ENCODE assay signal across 10 cellular contexts in the genomic region with DNA sequence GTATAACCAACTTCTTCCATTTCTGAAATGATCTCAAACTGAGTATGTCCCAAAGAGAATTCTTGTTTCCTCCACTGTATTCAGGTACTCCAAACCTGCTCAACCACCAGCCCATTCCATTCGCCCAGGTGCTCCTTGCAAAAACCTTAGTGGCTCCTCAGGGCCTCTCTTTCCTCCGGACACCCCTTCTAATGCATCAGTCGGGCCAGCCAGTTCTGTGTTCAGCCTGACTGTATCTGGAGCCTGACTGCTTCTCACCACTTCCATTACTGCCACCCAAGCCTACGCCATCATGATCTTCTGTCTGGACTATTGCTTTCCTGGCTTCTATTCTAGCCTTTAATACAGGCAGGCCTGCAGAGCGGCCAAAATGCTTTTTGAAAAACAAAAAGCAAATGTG. TPM values are rescaled to one million over a fixed set of nuclear protein-coding genes. Genes with fewer than 3 reads are reported as not detected.
DNase-seq lines count a peak whose midpoint lies in the region; ATAC-seq, FAIRE-seq and TF ChIP-seq lines count a peak whose summit lies in the region.
"Had no signal": no experiment of that assay in that cellular context is flagged by ENCODE, and none has a peak within 500 bp of the region (broad histone marks: within the 10 kb centered on the region; RNA-seq: fewer than 3 reads in every experiment).

No MANE protein-coding gene starts in this region.

- DNase-seq in GM12891 (ENCODE audit: insufficient read length, low spot score) (no peak), Panc1 (ENCODE audit: low read depth, low spot score) (no peak), AML-193 (lab: John Stamatoyannopoulos, UW) (no peak), HCEC 1CT (no peak), NCI-H1436 treated with DMSO at 0.1 percent for 48 hours (lab: John Stamatoyannopoulos, UW) (no peak)
- DNase-seq: midbrain had no signal

- TF ChIP-seq CTCF in Panc1 (IDR thresholded peaks at IDR 0.05), result no peak

- TF ChIP-seq POLR2A in GM12891 (IDR thresholded peaks at IDR 0.05; ENCODE audit: low read depth, low read length), result no peak

- no peaks in the 10 kb centered on the region for H3K9me3 ChIP-seq in Panc1 (ENCODE audit: control insufficient read depth, insufficient read depth, low read depth, low read length)

- H3K4me3 ChIP-seq in Panc1 (ENCODE audit: low read depth in 2 of 2, low read length in 2 of 2), result no peak overlapping the region
- H3K4me3 ChIP-seq in skin epidermis, result no peak overlapping the region

- no peaks in the 10 kb centered on the region for H3K36me3 ChIP-seq in Panc1 (ENCODE audit: control insufficient read depth, insufficient read depth, low read length)

- no peaks in the 10 kb centered on the region for H3K27me3 Mint-ChIP-seq in dendritic cell treated with granulocyte-macrophage colony-stimulating factor and Interleukin-4, amounts not matched to agents 40 ng/mL and 50 ng/mL, for 4 days

- H3K4me1 Mint-ChIP-seq in dendritic cell treated with granulocyte-macrophage colony-stimulating factor and Interleukin-4, amounts not matched to agents 40 ng/mL and 50 ng/mL, for 4 days (ENCODE audit: low read depth), result peaks cover 49% of the 10 kb centered on the region

- intact Hi-C loops in Panc1 (cut with micrococcal nuclease; ENCODE audit: unreplicated experiment), result no loop called here
- intact Hi-C loops in dendritic cell treated with granulocyte-macrophage colony-stimulating factor and Interleukin-4, amounts not matched to agents 40 ng/mL and 50 ng/mL, for 4 days (cut with micrococcal nuclease), result loop anchor here (5.0 to 10.0 kb wide), 2 partner anchors 55 to 108 kb away; no protein-coding TSS in a partner anchor

- peak; percentile 28 for FAIRE-seq in GM12891 (lab: Jason Lieb, UNC)

- TSS peak; percentile 66 for BruUV-seq in Panc1 (replicated peaks; lab: Mats Ljungman, UMichigan)

- peak overlapping the region; percentile 57 for H3K27ac Mint-ChIP-seq in dendritic cell treated with granulocyte-macrophage colony-stimulating factor and Interleukin-4, amounts not matched to agents 40 ng/mL and 50 ng/mL, for 4 days

- CTCF ChIA-PET in Panc1 (lab: Charles Lee), result no interaction called here

- POLR2A ChIA-PET in Panc1 (lab: Charles Lee), result no interaction called here

- H3K27me3 ChIP-seq in Panc1 (ENCODE audit: control insufficient read depth, insufficient read depth, low read length), result no peaks in the 10 kb centered on the region
- H3K27me3 ChIP-seq: dorsolateral prefrontal cortex had no signal

- H3K4me3 Mint-ChIP-seq in dendritic cell treated with granulocyte-macrophage colony-stimulating factor and Interleukin-4, amounts not matched to agents 40 ng/mL and 50 ng/mL, for 4 days, result peak overlapping the region; percentile 7

- H3K27ac ChIP-seq in Panc1 (ENCODE audit: low read length) (no peak overlapping the region), skin epidermis (peak overlapping the region in 11 of 21 experiments; percentile 2 to 98 (median 39))

- peaks cover 63% of the 10 kb centered on the region for H3K36me3 Mint-ChIP-seq in dendritic cell treated with granulocyte-macrophage colony-stimulating factor and Interleukin-4, amounts not matched to agents 40 ng/mL and 50 ng/mL, for 4 days (ENCODE audit: low read depth)

- in situ Hi-C loops in Panc1 (cut with HindIII; ENCODE audit: low pct_unique_long_range_greater_than_20kb, low sequenced_read_pairs), result no loop called here

- peaks cover 7% of the 10 kb centered on the region; the same call in 1 of the 2 replicates for H3K4me1 ChIP-seq in Panc1 (ENCODE audit: control insufficient read depth, insufficient read depth, low read length)

- H3K9me3 Mint-ChIP-seq in dendritic cell treated with granulocyte-macrophage colony-stimulating factor and Interleukin-4, amounts not matched to agents 40 ng/mL and 50 ng/mL, for 4 days, result no peaks in the 10 kb centered on the region

- ATAC-seq in Panc1, result no peak
- ATAC-seq in HG03025 (IDR thresholded peaks at IDR 0.05; ENCODE audit: low FRiP score, unreplicated experiment), result no peak

TF ChIP-seq in GM12891, 5 proteins besides CTCF, POLR2A, EP300 and RAD21:
- TF ChIP-seq POU2F2 (IDR thresholded peaks at IDR 0.05; ENCODE audit: low read depth, low read length) (no peak), TAF1 (IDR thresholded peaks at IDR 0.05; ENCODE audit: low read depth, low read length) (no peak), POLR2AphosphoS5 (IDR thresholded peaks at IDR 0.05; ENCODE audit: low read depth, low read length) (no peak), PAX5 (IDR thresholded peaks at IDR 0.05; ENCODE audit: insufficient read depth, low read length, severe bottlenecking) (no peak), SPI1 (IDR thresholded peaks at IDR 0.05; ENCODE audit: low read depth, low read length) (no peak)

RNA-seq across cellular contexts. Expression of a gene that starts 1.5 kb away (rescaled TPM):
- 42.5 TPM for polyA plus RNA-seq in GM12891 (2012; ENCODE audit: low read depth, missing spikeins)
- 15.7 TPM for total RNA-seq in Panc1 (2021; ENCODE audit: unreplicated experiment)
- polyA plus RNA-seq in Panc1 (2012; ENCODE audit: insufficient read length), result 9.6 TPM

RNA-seq across cellular contexts. Expression of a gene that starts 53.2 kb away (rescaled TPM):
- 4.0 TPM for polyA plus RNA-seq in GM12891 (2012; ENCODE audit: low read depth, missing spikeins)
- total RNA-seq in Panc1 (2021; ENCODE audit: unreplicated experiment), result 6.1 TPM
- 2.1 TPM for polyA plus RNA-seq in Panc1 (2012; ENCODE audit: insufficient read length)

RNA-seq across cellular contexts. Expression of a gene that starts 53.4 kb away (rescaled TPM):
- 2.8 TPM for polyA plus RNA-seq in GM12891 (2012; ENCODE audit: low read depth, missing spikeins)
- total RNA-seq in Panc1 (2021; ENCODE audit: unreplicated experiment), result 6.6 TPM
- polyA plus RNA-seq in Panc1 (2012; ENCODE audit: insufficient read length), result 3.3 TPM
